ENCODE assay signal across 1 cellular context in the genomic region with DNA sequence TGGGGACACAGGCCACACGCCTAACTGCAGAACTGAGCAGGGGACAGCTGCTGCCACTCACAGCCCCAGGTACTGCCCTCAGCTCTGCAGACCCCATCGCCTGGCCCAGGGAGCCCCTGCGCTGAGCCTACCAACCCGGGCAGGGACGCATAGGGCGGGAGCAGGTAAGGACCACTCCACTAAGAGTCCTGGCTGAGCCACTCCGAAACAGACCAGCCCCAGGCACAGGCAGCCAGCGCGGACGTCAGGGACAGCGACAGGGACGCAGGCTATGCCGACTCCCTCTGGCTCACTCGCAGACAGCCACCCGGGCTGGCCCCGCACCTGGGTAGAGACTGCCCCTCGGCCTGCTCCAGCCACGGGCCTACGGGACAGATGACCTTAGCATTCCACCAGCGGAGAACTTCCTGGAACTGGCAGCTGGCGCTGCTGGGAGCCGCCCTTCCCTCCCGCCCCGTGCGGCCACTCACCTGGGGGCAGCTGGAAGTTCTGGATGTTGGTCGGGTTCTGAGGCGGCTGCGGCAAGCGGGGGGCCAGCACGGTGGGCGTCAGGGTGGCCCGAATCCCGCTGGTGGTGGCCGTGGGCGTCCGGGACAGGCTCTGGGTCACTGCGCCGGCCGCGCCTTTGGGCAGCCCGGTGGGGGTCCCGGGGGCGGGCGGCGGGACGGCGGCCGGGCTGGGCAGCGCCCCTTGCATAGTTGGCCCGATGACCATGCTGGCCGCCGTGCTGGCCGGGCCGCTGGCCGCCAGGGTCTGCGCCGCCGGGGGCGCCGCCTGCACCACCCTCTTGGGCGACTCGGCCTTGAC.
A peak's percentile ranks its signal among the peaks of the same experiment; 100 is the strongest.
TF ChIP-seq lines count a peak whose summit lies in the region.

No MANE protein-coding gene starts in this region.

TF ChIP-seq in HepG2, 621 proteins besides CTCF, POLR2A, EP300 and RAD21 (continued from another document and continues in another):
- TF ChIP-seq, protein P1, sequence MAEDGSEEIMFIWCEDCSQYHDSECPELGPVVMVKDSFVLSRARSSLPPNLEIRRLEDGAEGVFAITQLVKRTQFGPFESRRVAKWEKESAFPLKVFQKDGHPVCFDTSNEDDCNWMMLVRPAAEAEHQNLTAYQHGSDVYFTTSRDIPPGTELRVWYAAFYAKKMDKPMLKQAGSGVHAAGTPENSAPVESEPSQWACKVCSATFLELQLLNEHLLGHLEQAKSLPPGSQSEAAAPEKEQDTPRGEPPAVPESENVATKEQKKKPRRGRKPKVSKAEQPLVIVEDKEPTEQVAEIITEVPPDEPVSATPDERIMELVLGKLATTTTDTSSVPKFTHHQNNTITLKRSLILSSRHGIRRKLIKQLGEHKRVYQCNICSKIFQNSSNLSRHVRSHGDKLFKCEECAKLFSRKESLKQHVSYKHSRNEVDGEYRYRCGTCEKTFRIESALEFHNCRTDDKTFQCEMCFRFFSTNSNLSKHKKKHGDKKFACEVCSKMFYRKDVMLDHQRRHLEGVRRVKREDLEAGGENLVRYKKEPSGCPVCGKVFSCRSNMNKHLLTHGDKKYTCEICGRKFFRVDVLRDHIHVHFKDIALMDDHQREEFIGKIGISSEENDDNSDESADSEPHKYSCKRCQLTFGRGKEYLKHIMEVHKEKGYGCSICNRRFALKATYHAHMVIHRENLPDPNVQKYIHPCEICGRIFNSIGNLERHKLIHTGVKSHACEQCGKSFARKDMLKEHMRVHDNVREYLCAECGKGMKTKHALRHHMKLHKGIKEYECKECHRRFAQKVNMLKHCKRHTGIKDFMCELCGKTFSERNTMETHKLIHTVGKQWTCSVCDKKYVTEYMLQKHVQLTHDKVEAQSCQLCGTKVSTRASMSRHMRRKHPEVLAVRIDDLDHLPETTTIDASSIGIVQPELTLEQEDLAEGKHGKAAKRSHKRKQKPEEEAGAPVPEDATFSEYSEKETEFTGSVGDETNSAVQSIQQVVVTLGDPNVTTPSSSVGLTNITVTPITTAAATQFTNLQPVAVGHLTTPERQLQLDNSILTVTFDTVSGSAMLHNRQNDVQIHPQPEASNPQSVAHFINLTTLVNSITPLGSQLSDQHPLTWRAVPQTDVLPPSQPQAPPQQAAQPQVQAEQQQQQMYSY (CRISPR knock-in tag; IDR thresholded peaks at IDR 0.05), result 0 out of 2 replicates have a peak, but pooled peaks have one; percentile 33
- TF ChIP-seq CC2D1A (CRISPR knock-in tag; IDR thresholded peaks at IDR 0.05), result no peak
- TF ChIP-seq, protein P2, sequence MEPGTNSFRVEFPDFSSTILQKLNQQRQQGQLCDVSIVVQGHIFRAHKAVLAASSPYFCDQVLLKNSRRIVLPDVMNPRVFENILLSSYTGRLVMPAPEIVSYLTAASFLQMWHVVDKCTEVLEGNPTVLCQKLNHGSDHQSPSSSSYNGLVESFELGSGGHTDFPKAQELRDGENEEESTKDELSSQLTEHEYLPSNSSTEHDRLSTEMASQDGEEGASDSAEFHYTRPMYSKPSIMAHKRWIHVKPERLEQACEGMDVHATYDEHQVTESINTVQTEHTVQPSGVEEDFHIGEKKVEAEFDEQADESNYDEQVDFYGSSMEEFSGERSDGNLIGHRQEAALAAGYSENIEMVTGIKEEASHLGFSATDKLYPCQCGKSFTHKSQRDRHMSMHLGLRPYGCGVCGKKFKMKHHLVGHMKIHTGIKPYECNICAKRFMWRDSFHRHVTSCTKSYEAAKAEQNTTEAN (CRISPR knock-in tag; conservative IDR thresholded peaks at IDR 0.05), result no peak; the same call in 1 of the 2 replicates
- no peak for TF ChIP-seq RBAK (CRISPR knock-in tag; IDR thresholded peaks at IDR 0.05)
- TF ChIP-seq CENPT (CRISPR knock-in tag; IDR thresholded peaks at IDR 0.05; ENCODE audit: low read depth), result no peak
- no peak for TF ChIP-seq ZNF879 (CRISPR knock-in tag; IDR thresholded peaks at IDR 0.05)
- no peak; the same call in 1 of the 2 replicates for TF ChIP-seq ZNF724P (CRISPR knock-in tag; IDR thresholded peaks at IDR 0.05; ENCODE audit: borderline replicate concordance)
- TF ChIP-seq, protein P3, sequence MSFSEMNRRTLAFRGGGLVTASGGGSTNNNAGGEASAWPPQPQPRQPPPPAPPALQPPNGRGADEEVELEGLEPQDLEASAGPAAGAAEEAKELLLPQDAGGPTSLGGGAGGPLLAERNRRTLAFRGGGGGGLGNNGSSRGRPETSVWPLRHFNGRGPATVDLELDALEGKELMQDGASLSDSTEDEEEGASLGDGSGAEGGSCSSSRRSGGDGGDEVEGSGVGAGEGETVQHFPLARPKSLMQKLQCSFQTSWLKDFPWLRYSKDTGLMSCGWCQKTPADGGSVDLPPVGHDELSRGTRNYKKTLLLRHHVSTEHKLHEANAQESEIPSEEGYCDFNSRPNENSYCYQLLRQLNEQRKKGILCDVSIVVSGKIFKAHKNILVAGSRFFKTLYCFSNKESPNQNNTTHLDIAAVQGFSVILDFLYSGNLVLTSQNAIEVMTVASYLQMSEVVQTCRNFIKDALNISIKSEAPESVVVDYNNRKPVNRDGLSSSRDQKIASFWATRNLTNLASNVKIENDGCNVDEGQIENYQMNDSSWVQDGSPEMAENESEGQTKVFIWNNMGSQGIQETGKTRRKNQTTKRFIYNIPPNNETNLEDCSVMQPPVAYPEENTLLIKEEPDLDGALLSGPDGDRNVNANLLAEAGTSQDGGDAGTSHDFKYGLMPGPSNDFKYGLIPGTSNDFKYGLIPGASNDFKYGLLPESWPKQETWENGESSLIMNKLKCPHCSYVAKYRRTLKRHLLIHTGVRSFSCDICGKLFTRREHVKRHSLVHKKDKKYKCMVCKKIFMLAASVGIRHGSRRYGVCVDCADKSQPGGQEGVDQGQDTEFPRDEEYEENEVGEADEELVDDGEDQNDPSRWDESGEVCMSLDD (CRISPR knock-in tag; IDR thresholded peaks at IDR 0.05; ENCODE audit: borderline replicate concordance), result no peak
- TF ChIP-seq TAF15 (IDR thresholded peaks at IDR 0.05; ENCODE audit: low read depth, low read length, poor library complexity, severe bottlenecking), result no peak
- peak; percentile 55; the same call in 1 of the 2 replicates for TF ChIP-seq ZMYM3 (CRISPR knock-in tag; IDR thresholded peaks at IDR 0.05)
- peak; percentile 69; the same call in 1 of the 2 replicates for TF ChIP-seq ZNF333 (CRISPR knock-in tag; IDR thresholded peaks at IDR 0.05; ENCODE audit: borderline replicate concordance)
- TF ChIP-seq, protein P4, sequence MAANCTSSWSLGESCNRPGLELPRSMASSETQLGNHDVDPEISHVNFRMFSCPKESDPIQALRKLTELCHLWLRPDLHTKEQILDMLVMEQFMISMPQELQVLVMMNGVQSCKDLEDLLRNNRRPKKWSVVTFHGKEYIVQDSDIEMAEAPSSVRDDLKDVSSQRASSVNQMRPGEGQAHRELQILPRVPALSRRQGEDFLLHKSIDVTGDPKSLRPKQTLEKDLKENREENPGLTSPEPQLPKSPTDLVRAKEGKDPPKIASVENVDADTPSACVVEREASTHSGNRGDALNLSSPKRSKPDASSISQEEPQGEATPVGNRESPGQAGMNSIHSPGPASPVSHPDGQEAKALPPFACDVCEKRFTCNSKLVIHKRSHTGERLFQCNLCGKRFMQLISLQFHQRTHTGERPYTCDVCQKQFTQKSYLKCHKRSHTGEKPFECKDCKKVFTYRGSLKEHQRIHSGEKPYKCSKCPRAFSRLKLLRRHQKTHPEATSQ (CRISPR knock-in tag; IDR thresholded peaks at IDR 0.05; ENCODE audit: borderline replicate concordance), result no peak
- TF ChIP-seq ZNF616 (CRISPR knock-in tag; IDR thresholded peaks at IDR 0.05; ENCODE audit: low read depth), result no peak
- TF ChIP-seq ZNF33A (CRISPR knock-in tag; IDR thresholded peaks at IDR 0.05; ENCODE audit: borderline replicate concordance), result no peak
- TF ChIP-seq, protein P5, sequence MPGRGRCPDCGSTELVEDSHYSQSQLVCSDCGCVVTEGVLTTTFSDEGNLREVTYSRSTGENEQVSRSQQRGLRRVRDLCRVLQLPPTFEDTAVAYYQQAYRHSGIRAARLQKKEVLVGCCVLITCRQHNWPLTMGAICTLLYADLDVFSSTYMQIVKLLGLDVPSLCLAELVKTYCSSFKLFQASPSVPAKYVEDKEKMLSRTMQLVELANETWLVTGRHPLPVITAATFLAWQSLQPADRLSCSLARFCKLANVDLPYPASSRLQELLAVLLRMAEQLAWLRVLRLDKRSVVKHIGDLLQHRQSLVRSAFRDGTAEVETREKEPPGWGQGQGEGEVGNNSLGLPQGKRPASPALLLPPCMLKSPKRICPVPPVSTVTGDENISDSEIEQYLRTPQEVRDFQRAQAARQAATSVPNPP (CRISPR knock-in tag; IDR thresholded peaks at IDR 0.05), result no peak
- no peak for TF ChIP-seq CHD2 (IDR thresholded peaks at IDR 0.05; ENCODE audit: low read depth, low read length)
- peak in 1 of 2 experiments; percentile 41; a peak in 1 of 4 replicates for TF ChIP-seq NR2F1 (CRISPR knock-in tag; IDR thresholded peaks at IDR 0.05)
- TF ChIP-seq ZNF33B (CRISPR knock-in tag; IDR thresholded peaks at IDR 0.05), result no peak; the same call in 1 of the 2 replicates
- TF ChIP-seq, protein P6, sequence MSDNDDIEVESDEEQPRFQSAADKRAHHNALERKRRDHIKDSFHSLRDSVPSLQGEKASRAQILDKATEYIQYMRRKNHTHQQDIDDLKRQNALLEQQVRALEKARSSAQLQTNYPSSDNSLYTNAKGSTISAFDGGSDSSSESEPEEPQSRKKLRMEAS (IDR thresholded peaks at IDR 0.05), result 0 out of 2 replicates have a peak, but pooled peaks have one; percentile 33
- TF ChIP-seq, protein P7, sequence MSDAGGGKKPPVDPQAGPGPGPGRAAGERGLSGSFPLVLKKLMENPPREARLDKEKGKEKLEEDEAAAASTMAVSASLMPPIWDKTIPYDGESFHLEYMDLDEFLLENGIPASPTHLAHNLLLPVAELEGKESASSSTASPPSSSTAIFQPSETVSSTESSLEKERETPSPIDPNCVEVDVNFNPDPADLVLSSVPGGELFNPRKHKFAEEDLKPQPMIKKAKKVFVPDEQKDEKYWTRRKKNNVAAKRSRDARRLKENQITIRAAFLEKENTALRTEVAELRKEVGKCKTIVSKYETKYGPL (CRISPR knock-in tag; IDR thresholded peaks at IDR 0.05), result no peak
- TF ChIP-seq ESRRA (CRISPR knock-in tag; IDR thresholded peaks at IDR 0.05; ENCODE audit: low read depth), result no peak
- TF ChIP-seq, protein P8, sequence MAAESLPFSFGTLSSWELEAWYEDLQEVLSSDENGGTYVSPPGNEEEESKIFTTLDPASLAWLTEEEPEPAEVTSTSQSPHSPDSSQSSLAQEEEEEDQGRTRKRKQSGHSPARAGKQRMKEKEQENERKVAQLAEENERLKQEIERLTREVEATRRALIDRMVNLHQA (CRISPR knock-in tag; IDR thresholded peaks at IDR 0.05), result no peak
- TF ChIP-seq JUND (CRISPR knock-in tag; IDR thresholded peaks at IDR 0.05), result no peak
- TF ChIP-seq ZNF292 (CRISPR knock-in tag; IDR thresholded peaks at IDR 0.05; ENCODE audit: borderline replicate concordance, low read depth), result peak; percentile 80; the same call in 1 of the 2 replicates
- TF ChIP-seq AGO1 (IDR thresholded peaks at IDR 0.05; ENCODE audit: low read depth, low read length, poor library complexity, severe bottlenecking), result peak; percentile 12
- peak; percentile 47 for TF ChIP-seq NR2C2 (CRISPR knock-in tag; IDR thresholded peaks at IDR 0.05; ENCODE audit: borderline replicate concordance)
- TF ChIP-seq, protein P9, sequence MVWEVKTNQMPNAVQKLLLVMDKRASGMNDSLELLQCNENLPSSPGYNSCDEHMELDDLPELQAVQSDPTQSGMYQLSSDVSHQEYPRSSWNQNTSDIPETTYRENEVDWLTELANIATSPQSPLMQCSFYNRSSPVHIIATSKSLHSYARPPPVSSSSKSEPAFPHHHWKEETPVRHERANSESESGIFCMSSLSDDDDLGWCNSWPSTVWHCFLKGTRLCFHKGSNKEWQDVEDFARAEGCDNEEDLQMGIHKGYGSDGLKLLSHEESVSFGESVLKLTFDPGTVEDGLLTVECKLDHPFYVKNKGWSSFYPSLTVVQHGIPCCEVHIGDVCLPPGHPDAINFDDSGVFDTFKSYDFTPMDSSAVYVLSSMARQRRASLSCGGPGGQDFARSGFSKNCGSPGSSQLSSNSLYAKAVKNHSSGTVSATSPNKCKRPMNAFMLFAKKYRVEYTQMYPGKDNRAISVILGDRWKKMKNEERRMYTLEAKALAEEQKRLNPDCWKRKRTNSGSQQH (CRISPR knock-in tag; IDR thresholded peaks at IDR 0.05; ENCODE audit: low read depth), result peak; percentile 82; the same call in 1 of the 2 replicates
- no peak for TF ChIP-seq ZNF75D (CRISPR knock-in tag; IDR thresholded peaks at IDR 0.05; ENCODE audit: borderline replicate concordance)
- peak; percentile 33; the same call in 1 of the 2 replicates for TF ChIP-seq FOXO1 (CRISPR knock-in tag; IDR thresholded peaks at IDR 0.05)
- TF ChIP-seq SAP130 (CRISPR knock-in tag; IDR thresholded peaks at IDR 0.05; ENCODE audit: low read depth), result peak; percentile 96
- no peak; the same call in 1 of the 2 replicates for TF ChIP-seq SALL1 (CRISPR knock-in tag; IDR thresholded peaks at IDR 0.05)
- TF ChIP-seq SUZ12 (IDR thresholded peaks at IDR 0.05; ENCODE audit: low read depth, low read length), result no peak
- TF ChIP-seq ZNF335 (CRISPR knock-in tag; IDR thresholded peaks at IDR 0.05), result 0 out of 2 replicates have a peak, but pooled peaks have one; percentile 51
- no peak for TF ChIP-seq ZNF589 (CRISPR knock-in tag; conservative IDR thresholded peaks at IDR 0.05)
- no peak for TF ChIP-seq ZNF747 (CRISPR knock-in tag; IDR thresholded peaks at IDR 0.05; ENCODE audit: borderline replicate concordance)
- TF ChIP-seq SNAI1 (CRISPR knock-in tag; IDR thresholded peaks at IDR 0.05; ENCODE audit: borderline replicate concordance), result 0 out of 2 replicates have a peak, but pooled peaks have one; percentile 68
- TF ChIP-seq NFKB2 (CRISPR knock-in tag; IDR thresholded peaks at IDR 0.05; ENCODE audit: borderline replicate concordance), result peak; percentile 78; the same call in 1 of the 2 replicates
- TF ChIP-seq ZNF329 (CRISPR knock-in tag; IDR thresholded peaks at IDR 0.05; ENCODE audit: low read depth), result 0 out of 2 replicates have a peak, but pooled peaks have one; percentile 10
- peak; percentile 64; the same call in 1 of the 2 replicates for TF ChIP-seq MAZ (IDR thresholded peaks at IDR 0.05; ENCODE audit: borderline replicate concordance, low read depth, low read length)
- TF ChIP-seq MAZ (CRISPR knock-in tag; IDR thresholded peaks at IDR 0.05; ENCODE audit: low read depth), result no peak; the same call in 1 of the 2 replicates
- no peak for TF ChIP-seq MEIS2 (CRISPR knock-in tag; IDR thresholded peaks at IDR 0.05)
- TF ChIP-seq ZNF878 (CRISPR knock-in tag; IDR thresholded peaks at IDR 0.05), result no peak
- peak; percentile 33; the same call in 1 of the 2 replicates for TF ChIP-seq MATR3 (CRISPR knock-in tag; IDR thresholded peaks at IDR 0.05)
- TF ChIP-seq RAD51 (IDR thresholded peaks at IDR 0.05; ENCODE audit: borderline replicate concordance), result no peak
- TF ChIP-seq ZC3H13 (CRISPR knock-in tag; IDR thresholded peaks at IDR 0.05), result peak; percentile 83
- TF ChIP-seq, protein P10, sequence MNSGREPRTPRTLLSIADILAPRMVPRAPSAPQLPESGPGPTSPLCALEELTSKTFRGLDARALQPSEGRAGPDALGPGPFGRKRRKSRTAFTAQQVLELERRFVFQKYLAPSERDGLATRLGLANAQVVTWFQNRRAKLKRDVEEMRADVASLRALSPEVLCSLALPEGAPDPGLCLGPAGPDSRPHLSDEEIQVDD (CRISPR knock-in tag; IDR thresholded peaks at IDR 0.05; ENCODE audit: borderline replicate concordance), result no peak
- TF ChIP-seq HES4 (CRISPR knock-in tag; IDR thresholded peaks at IDR 0.05; ENCODE audit: borderline replicate concordance), result no peak
- TF ChIP-seq PTBP1 (IDR thresholded peaks at IDR 0.05; ENCODE audit: low read depth, low read length, poor library complexity, severe bottlenecking), result no peak
- TF ChIP-seq JDP2 (CRISPR knock-in tag; IDR thresholded peaks at IDR 0.05; ENCODE audit: borderline replicate concordance), result no peak
- peak; percentile 56; the same call in 1 of the 2 replicates for TF ChIP-seq SIN3A (IDR thresholded peaks at IDR 0.05; ENCODE audit: borderline replicate concordance, low read depth, low read length)
